8 cellular contexts compared by ENCODE assay signal in genomic region chr18:48950536-48951447, GRCh38. TPM values are rescaled to one million over a fixed set of nuclear protein-coding genes. Genes with fewer than 3 reads are reported as not detected.
DNase-seq lines count a peak whose midpoint lies in the region; ATAC-seq, FAIRE-seq and TF ChIP-seq lines count a peak whose summit lies in the region.

Gene SMAD7, minus strand, starts transcription at chr18:48950965. Its CDS starts 541 bp downstream, at chr18:48950424.

- 0 to 1% methylated on average over 22 to 37 of the region's 71 CpGs for WGBS in GM23248 (ENCODE audit: low coverage in 1 of 2, low lambda C conversion rate in 2 of 2, missing lambda C conversion rate in 2 of 2), 2 experiments
- 0 to 1% (median 0%) methylated on average over 33 to 71 of the region's 71 CpGs for WGBS in ovary, 3 donors

- peaks cover 55% of the 10 kb centered on the region for H3F3A ChIP-seq in GM23248 (ENCODE audit: insufficient read depth)

- H3K4me3 ChIP-seq in ACC112 (ENCODE audit: low read depth, low read length) = peak within 1 kb of the TSS; percentile 99
- H3K4me3 ChIP-seq in GM23248 = peak within 1 kb of the TSS; percentile 87
- peak within 1 kb of the TSS; percentile 94 for H3K4me3 ChIP-seq in WERI-Rb-1 (ENCODE audit: low read depth, low read length)
- peak within 1 kb of the TSS; percentile 77 for H3K4me3 ChIP-seq in ovary

- H3K9me3 ChIP-seq in GM23248 (ENCODE audit: low read depth) (no peaks in the 10 kb centered on the region), WERI-Rb-1 (ENCODE audit: severe bottlenecking) (no peaks in the 10 kb centered on the region), ovary (no peaks in the 10 kb centered on the region)

- TF ChIP-seq CTCF in WERI-Rb-1 (IDR thresholded peaks at IDR 0.05; ENCODE audit: low read depth, low read length) = no peak
- no peak for TF ChIP-seq CTCF in ovary (IDR thresholded peaks at IDR 0.05)

- H3K36me3 ChIP-seq in ACC112 (ENCODE audit: insufficient read depth, low read length) = no peaks in the 10 kb centered on the region
- H3K36me3 ChIP-seq in GM23248 (ENCODE audit: low read depth) = peaks cover 14% of the 10 kb centered on the region
- peaks cover 36% of the 10 kb centered on the region for H3K36me3 ChIP-seq in WERI-Rb-1
- H3K36me3 ChIP-seq in ovary = no peaks in the 10 kb centered on the region

- H3K9ac ChIP-seq in GM23248 = peak within 1 kb of the TSS; percentile 99

- no peak for ATAC-seq in HG02973 (IDR thresholded peaks at IDR 0.05; ENCODE audit: unreplicated experiment)

- no peak for FAIRE-seq in frontal cortex (lab: Jason Lieb, UNC)

- DNase-seq in GM23248 (peak; percentile 64), WERI-Rb-1 (no peak), frontal cortex (ENCODE audit: low spot score in 2 of 2) (peak in 1 of 2 donors; percentile 64), ovary (peak in 4 of 5 donors; percentile 58 to 65 (median 64)), LoVo (ENCODE audit: low spot score) (no peak)
- DNase-seq in stimulated activated CD4-positive, alpha-beta T cell treated with anti-CD3 and anti-CD28 coated beads, Interleukin-4, amount 100 ng/mL, for 4 hours = no peak

- H3K79me2 ChIP-seq in ACC112 (ENCODE audit: control insufficient read depth, insufficient read depth, low read length, unreplicated experiment) (peaks cover 60% of the 10 kb centered on the region), GM23248 (ENCODE audit: insufficient read depth) (peaks cover 71% of the 10 kb centered on the region)

- H4K20me1 ChIP-seq in GM23248 (ENCODE audit: insufficient read depth) = 0 out of 2 replicates have a peak, but pooled peaks cover 9% of the 10 kb centered on the region

- intact Hi-C loops in ovary (cut with DNase I) = loop anchor here in 2 of 4 donors (10.0 kb wide), 1 partner anchor 276 kb away; no protein-coding TSS in a partner anchor

- H3K27me3 ChIP-seq in ACC112 (ENCODE audit: insufficient read depth, low read length) = no peaks in the 10 kb centered on the region
- no peaks in the 10 kb centered on the region for H3K27me3 ChIP-seq in GM23248 (replicated peaks; ENCODE audit: insufficient read depth)
- no peaks in the 10 kb centered on the region for H3K27me3 ChIP-seq in WERI-Rb-1 (ENCODE audit: insufficient read depth, low read depth, severe bottlenecking)
- no peaks in the 10 kb centered on the region for H3K27me3 ChIP-seq in ovary

- no peak within 1 kb of the TSS for H2AFZ ChIP-seq in ACC112 (ENCODE audit: low read length, unreplicated experiment)
- no peak within 1 kb of the TSS for H2AFZ ChIP-seq in GM23248

- in situ Hi-C loops in GM23248 (cut with MboI) = no loop called here

- H3K27ac ChIP-seq in ACC112 (ENCODE audit: low read depth, low read length) (peak within 1 kb of the TSS; percentile 86), GM23248 (peak within 1 kb of the TSS; percentile 96), WERI-Rb-1 (peak within 1 kb of the TSS; percentile 98), ovary (peak within 1 kb of the TSS; percentile 73 to 96)

- H3K4me1 ChIP-seq in ACC112 (ENCODE audit: control insufficient read depth, insufficient read depth, low read length, unreplicated experiment) = peaks cover 22% of the 10 kb centered on the region
- H3K4me1 ChIP-seq in GM23248 (ENCODE audit: insufficient read depth) = peaks cover 40% of the 10 kb centered on the region
- peaks cover 9% of the 10 kb centered on the region for H3K4me1 ChIP-seq in ovary (ENCODE audit: insufficient read depth)

- H3K9me2 ChIP-seq in GM23248 (ENCODE audit: insufficient read depth) = no peaks in the 10 kb centered on the region

- H3K4me2 ChIP-seq in GM23248 (ENCODE audit: unreplicated experiment) = peak within 1 kb of the TSS; percentile 90

- no peak for TF ChIP-seq POLR2A in ovary (IDR thresholded peaks at IDR 0.05)

- no peak for TF ChIP-seq EP300 in ovary (IDR thresholded peaks at IDR 0.05)

RNA-seq across cellular contexts. Expression of gene SMAD7, which starts in this region (rescaled TPM):
- 43.6 and 51.7 TPM in 2 replicates for total RNA-seq in GM23248 (2014; rRNA removed; shearing (Covaris generic))
- 6.8 and 8.4 TPM in 2 replicates for polyA plus RNA-seq in GM23248 (2016; fragmentation: Nextera tagmentation; extraction: Ambion mirVana)
- 14.7 TPM for total RNA-seq in frontal cortex
- total RNA-seq in ovary = 10 to 100 TPM; 10.7 to 36.5 (median 13.1) TPM
- polyA plus RNA-seq in ovary = 10 to 100 TPM; 13.7 to 18.9 TPM

Comparison
In these comparisons a context has a peak if more than half of its experiments do, and no peak if none do; other contexts are left out.
1. DNase-seq: peak in GM23248 (single experiment) and ovary (4 of 5); none in WERI-Rb-1 (single experiment), stimulated activated CD4-positive, alpha-beta T cell treated with anti-CD3 and anti-CD28 coated beads, Interleukin-4, amount 100 ng/mL, for 4 hours (0 of 2) and LoVo (single experiment).
2. Peak in every context shown above with its lines, with median percentiles within 50 percentile points of each other: H3K27ac ChIP-seq and H3K4me3 ChIP-seq.